In the genomic region with DNA sequence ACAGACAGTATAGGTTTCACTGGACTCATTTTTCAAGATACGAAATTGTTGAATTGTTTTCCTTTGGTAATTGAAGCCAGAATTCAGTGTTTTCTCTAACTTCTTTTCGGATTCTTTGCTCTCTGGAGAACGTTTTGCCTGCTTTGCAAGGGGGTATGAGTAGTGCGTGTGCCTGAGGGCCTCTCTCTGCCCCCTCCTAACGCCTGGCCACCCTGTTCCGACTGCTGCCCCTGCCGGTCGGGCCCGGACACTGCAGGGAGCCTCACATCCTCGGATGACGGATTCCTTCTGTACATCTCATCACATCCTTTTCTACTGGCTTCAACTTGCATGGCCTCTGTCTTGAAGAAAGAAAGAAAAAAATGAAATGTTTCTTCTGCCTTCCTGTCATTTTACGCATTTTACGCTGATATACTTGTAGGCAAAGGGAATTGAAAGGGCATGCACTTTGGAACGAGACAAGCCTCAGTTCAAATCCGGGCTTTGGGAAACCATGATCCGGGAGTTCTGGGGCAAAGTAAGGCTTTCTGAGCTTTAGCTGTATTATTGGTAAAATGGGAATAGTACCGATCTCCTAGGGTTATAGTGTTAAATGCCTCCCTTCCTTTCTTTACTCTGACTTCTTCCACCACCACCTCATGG, we compare ENCODE assay signal across 1 cellular context.
TF ChIP-seq lines count a peak whose summit lies in the region.

No MANE protein-coding gene starts in this region.

TF ChIP-seq in H1, 55 proteins besides CTCF, POLR2A, EP300 and RAD21 (continued from another document):
- TF ChIP-seq SP2 (IDR thresholded peaks at IDR 0.05; ENCODE audit: low read length) (no peak), GABPA (IDR thresholded peaks at IDR 0.05; ENCODE audit: borderline replicate concordance, insufficient read depth, low read length) (no peak)
